14 cellular contexts compared by ENCODE assay signal in the genomic region with DNA sequence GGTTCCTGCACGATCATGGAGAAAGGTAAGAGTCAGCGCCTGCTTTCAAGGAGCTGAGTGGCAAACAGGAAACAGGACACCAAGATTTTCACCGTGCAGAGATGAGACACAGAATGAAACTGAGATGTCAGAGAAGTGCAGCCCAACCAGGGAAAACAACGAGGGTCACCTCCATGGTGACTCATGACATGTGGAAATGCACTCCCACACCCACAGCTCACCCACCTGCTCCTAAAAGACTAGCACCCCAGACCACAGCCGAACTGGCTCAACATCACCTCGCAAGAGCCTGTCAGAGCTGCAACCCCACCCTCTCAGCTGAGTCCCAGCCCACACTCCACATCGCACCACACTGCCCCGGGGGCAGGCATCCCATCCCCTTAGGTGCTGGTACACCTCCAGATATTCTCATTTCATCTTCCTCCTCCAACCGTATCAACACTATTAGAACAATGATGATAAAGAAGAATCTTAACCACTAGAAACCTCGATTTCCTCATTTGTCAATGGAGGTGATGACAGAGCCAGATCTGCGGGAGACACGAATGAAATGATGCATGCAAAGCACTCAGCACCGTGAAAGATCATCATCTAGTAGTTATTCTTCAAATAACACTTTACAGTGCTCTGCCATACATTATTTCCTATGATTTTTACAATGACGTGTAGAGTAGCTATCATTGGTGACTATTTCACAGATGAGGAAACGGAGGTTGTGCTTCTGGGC.
DNase-seq lines count a peak whose midpoint lies in the region; ATAC-seq, FAIRE-seq and TF ChIP-seq lines count a peak whose summit lies in the region.
"Had no signal": no experiment of that assay in that cellular context is flagged by ENCODE, and none has a peak within 500 bp of the region (broad histone marks: within the 10 kb centered on the region; RNA-seq: fewer than 3 reads in every experiment).

No MANE protein-coding gene starts in this region.

- no peak overlapping the region for H3K9ac ChIP-seq in mesenchymal stem cell (ENCODE audit: low read length)

- intact Hi-C loops in left lung (cut with DNase I) = no loop called here

- DNase-seq in activated naive CD4-positive, alpha-beta T cell treated with Interleukin-2 at 50 U/mL for 16 hours = peak; percentile 8
- no peak for DNase-seq in activated naive CD4-positive, alpha-beta T cell (lab: John Stamatoyannopoulos, UW)
- DNase-seq in activated CD8-positive, alpha-beta memory T cell treated with anti-CD3 and anti-CD28 coated beads for 24 hours = peak; percentile 67
- DNase-seq in mesenchymal stem cell (no peak), suprapubic skin (ENCODE audit: low spot score in 2 of 2) (peak; percentile 21 to 28), GM12892 (ENCODE audit: insufficient read length) (no peak), left lung (no peak), cerebellar nuclear complex (lab: John Stamatoyannopoulos, UW) (no peak)
- DNase-seq: EL, H7 had no signal

- H3K4me3 ChIP-seq in mesenchymal stem cell (ENCODE audit: insufficient read depth in 1 of 2, low read depth in 1 of 2, low read length in 2 of 2) = no peak overlapping the region
- no peak overlapping the region for H3K4me3 ChIP-seq in suprapubic skin
- H3K4me3 ChIP-seq in left lung = no peak overlapping the region
- H3K4me3 ChIP-seq: breast epithelium, MG63 had no signal

- H2AFZ ChIP-seq in mesenchymal stem cell (ENCODE audit: low read depth, low read length) = no peak overlapping the region

- no peak overlapping the region for H3K18ac ChIP-seq in mesenchymal stem cell (ENCODE audit: low read depth in 1 of 2, low read length in 2 of 2)

- H2BK15ac ChIP-seq in mesenchymal stem cell (ENCODE audit: low read depth, poor library complexity, severe bottlenecking) = no peak overlapping the region

- 84% methylated on average over 13 of the region's 15 CpGs for WGBS in mesenchymal stem cell
- WGBS in suprapubic skin = 84% methylated on average over 15 of the region's 15 CpGs

- no peak overlapping the region for H4K8ac ChIP-seq in mesenchymal stem cell (ENCODE audit: low read length)

- peak overlapping the region; percentile 20 for H4K91ac ChIP-seq in mesenchymal stem cell (ENCODE audit: low read length)

- no peak for TF ChIP-seq POLR2A in suprapubic skin (IDR thresholded peaks at IDR 0.05)
- no peak for TF ChIP-seq POLR2A in GM12892 (IDR thresholded peaks at IDR 0.05; ENCODE audit: low read depth, low read length)

- peaks cover 22% of the 10 kb centered on the region for H3K79me1 ChIP-seq in mesenchymal stem cell (replicated peaks; ENCODE audit: low read length, poor library complexity, severe bottlenecking)

- H3K4me1 ChIP-seq in mesenchymal stem cell (ENCODE audit: control insufficient read depth, insufficient read depth, low read depth, low read length) (peaks cover 26% of the 10 kb centered on the region), suprapubic skin (no peaks in the 10 kb centered on the region), left lung (no peaks in the 10 kb centered on the region)
- H3K4me1 ChIP-seq: breast epithelium had no signal

- no peak overlapping the region for H3K27ac ChIP-seq in mesenchymal stem cell (ENCODE audit: low read length, poor library complexity, severe bottlenecking)
- H3K27ac ChIP-seq in suprapubic skin = no peak overlapping the region
- H3K27ac ChIP-seq in left lung = no peak overlapping the region
- H3K27ac ChIP-seq: breast epithelium had no signal

- H3K27me3 ChIP-seq in mesenchymal stem cell (ENCODE audit: control insufficient read depth in 1 of 2, insufficient read depth in 1 of 2, low read length in 2 of 2) = peaks cover 0 to 36% of the 10 kb centered on the region in 2 experiments
- no peaks in the 10 kb centered on the region for H3K27me3 ChIP-seq in suprapubic skin
- peaks cover 0 to 20% of the 10 kb centered on the region in 2 donors for H3K27me3 ChIP-seq in left lung
- H3K27me3 ChIP-seq: MG63 had no signal

- no peak overlapping the region for H2AK5ac ChIP-seq in mesenchymal stem cell (ENCODE audit: low read length, severe bottlenecking)

- no peak overlapping the region for H2BK12ac ChIP-seq in mesenchymal stem cell (ENCODE audit: low read length in 2 of 2)

- FAIRE-seq in GM12892 (lab: Jason Lieb, UNC) = no peak
- FAIRE-seq: endometrium had no signal

- H2BK5ac ChIP-seq in mesenchymal stem cell (ENCODE audit: low read depth, low read length, poor library complexity, severe bottlenecking) = no peak overlapping the region

- no peak overlapping the region for H3K14ac ChIP-seq in mesenchymal stem cell (ENCODE audit: low read length in 2 of 2)

- H3K23ac ChIP-seq in mesenchymal stem cell (ENCODE audit: low read length in 2 of 2) = no peak overlapping the region

- H3K9me3 ChIP-seq in mesenchymal stem cell (ENCODE audit: control insufficient read depth, low read length) (no peaks in the 10 kb centered on the region), suprapubic skin (no peaks in the 10 kb centered on the region), left lung (no peaks in the 10 kb centered on the region)
- H3K9me3 ChIP-seq: breast epithelium, MG63 had no signal

- no peak overlapping the region for H3K4ac ChIP-seq in mesenchymal stem cell (ENCODE audit: low read depth in 1 of 2, low read length in 2 of 2)

- H3K4me2 ChIP-seq in mesenchymal stem cell (ENCODE audit: low read length, poor library complexity, severe bottlenecking) = no peak overlapping the region

- TF ChIP-seq CTCF in suprapubic skin (IDR thresholded peaks at IDR 0.05) (no peak), left lung (IDR thresholded peaks at IDR 0.05) (no peak)

- H3K36me3 ChIP-seq in mesenchymal stem cell (ENCODE audit: control insufficient read depth in 1 of 2, insufficient read depth in 2 of 2, low read depth in 1 of 2, low read length in 2 of 2) (peaks cover 0 to 26% of the 10 kb centered on the region in 2 experiments), suprapubic skin (no peaks in the 10 kb centered on the region), left lung (no peaks in the 10 kb centered on the region)
- H3K36me3 ChIP-seq: breast epithelium, MG63 had no signal

- TF ChIP-seq EP300 in suprapubic skin (IDR thresholded peaks at IDR 0.05) = no peak

- no peak for ATAC-seq in left lung
- ATAC-seq: Panc1 had no signal

- no peak overlapping the region for H2BK120ac ChIP-seq in mesenchymal stem cell (ENCODE audit: low read depth, low read length)

Comparison
In these comparisons a context has a peak if more than half of its experiments do, and no peak if none do; other contexts are left out.
1. DNase-seq: peak in activated naive CD4-positive, alpha-beta T cell treated with Interleukin-2 at 50 U/mL for 16 hours (single experiment), activated CD8-positive, alpha-beta memory T cell treated with anti-CD3 and anti-CD28 coated beads for 24 hours (single experiment) and suprapubic skin (2 of 2); none in activated naive CD4-positive, alpha-beta T cell (0 of 4), mesenchymal stem cell (single experiment), GM12892 (single experiment), left lung (0 of 2) and cerebellar nuclear complex (0 of 2).